ENCODE assay signal across 8 cellular contexts in the genomic region with DNA sequence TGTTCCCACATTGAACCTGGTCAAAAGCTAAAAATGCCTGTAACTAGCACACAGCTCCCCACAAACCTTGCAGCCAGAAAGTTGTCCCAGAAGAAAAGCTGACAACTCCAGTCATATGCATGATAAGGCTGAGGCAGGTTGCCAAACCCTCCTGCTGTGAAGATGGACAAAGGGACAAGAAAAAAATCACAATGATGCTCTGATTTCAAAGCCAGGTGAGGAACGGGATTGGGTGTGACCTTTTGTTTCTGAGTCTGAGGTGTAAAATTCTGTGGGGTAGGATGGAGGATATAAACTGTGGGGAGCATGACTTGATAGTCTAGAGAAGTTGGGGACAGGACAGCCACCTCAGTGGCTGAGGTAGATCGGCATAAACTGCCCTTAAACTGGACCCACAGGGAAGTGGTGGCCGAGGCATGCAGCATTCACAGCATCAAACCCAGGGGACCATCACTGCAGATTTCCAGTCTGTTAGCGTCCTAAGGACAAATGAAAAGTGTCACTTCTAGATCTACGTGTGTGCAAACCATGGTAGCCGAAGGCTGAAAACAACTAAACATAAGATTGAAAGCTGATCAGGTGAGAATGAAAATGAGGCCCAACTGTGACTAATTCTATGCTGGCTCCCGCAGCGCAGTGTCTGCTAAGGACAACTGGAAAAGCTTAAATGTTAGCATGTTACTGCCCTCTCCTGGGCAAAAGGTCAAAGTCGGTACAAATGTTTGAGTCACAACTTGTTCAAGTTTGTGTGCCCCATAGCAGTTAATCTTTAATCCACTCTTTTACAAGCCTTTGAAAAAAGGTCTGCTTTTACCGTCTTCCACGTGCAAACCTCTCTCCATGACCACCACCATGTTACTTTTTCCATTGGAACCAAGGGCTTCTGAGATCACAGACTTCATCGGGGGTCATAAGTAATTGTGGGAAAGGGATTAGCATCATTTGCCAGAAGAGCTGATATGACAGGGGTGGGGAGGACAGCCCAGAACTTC. TPM values are rescaled to one million over a fixed set of nuclear protein-coding genes. Genes with fewer than 3 reads are reported as not detected.
A peak's percentile ranks its signal among the peaks of the same experiment; 100 is the strongest.
DNase-seq lines count a peak whose midpoint lies in the region; ATAC-seq, FAIRE-seq and TF ChIP-seq lines count a peak whose summit lies in the region.

No MANE protein-coding gene starts in this region.

- H3K4me3 ChIP-seq in AG10803 (ENCODE audit: low read length), result no peak overlapping the region

- ATAC-seq in HG03280 (IDR thresholded peaks at IDR 0.05; ENCODE audit: unreplicated experiment), result peak; percentile 65
- no peak for ATAC-seq in HG02840 (IDR thresholded peaks at IDR 0.05; ENCODE audit: low FRiP score, unreplicated experiment)

- TF ChIP-seq CTCF in AG10803 (conservative IDR thresholded peaks at IDR 0.05; ENCODE audit: low read length), result peak; percentile 28; the same call in 1 of the 2 replicates

- TF ChIP-seq POLR2A in GM12891 (IDR thresholded peaks at IDR 0.05; ENCODE audit: low read depth, low read length), result no peak

- FAIRE-seq in GM12891 (lab: Jason Lieb, UNC), result peak; percentile 84

- DNase-seq in AG10803 (ENCODE audit: low read depth) (peak; percentile 40), GM12891 (ENCODE audit: insufficient read length, low spot score) (peak; percentile 10), NCI-H446 treated with DMSO at 0.1 percent for 48 hours (lab: John Stamatoyannopoulos, UW) (peak; percentile 69), dermis blood vessel endothelial cell (peak; percentile 32), midbrain (lab: John Stamatoyannopoulos, UW) (peak; percentile 68)
- DNase-seq in activated effector memory CD4-positive, alpha-beta T cell treated with Interleukin-2 at 50 U/mL for 16 hours, result no peak

TF ChIP-seq in GM12891, 5 proteins besides CTCF, POLR2A, EP300 and RAD21:
- no peak for TF ChIP-seq TAF1 (IDR thresholded peaks at IDR 0.05; ENCODE audit: low read depth, low read length)
- TF ChIP-seq PAX5 (IDR thresholded peaks at IDR 0.05; ENCODE audit: insufficient read depth, low read length, severe bottlenecking), result no peak
- TF ChIP-seq SPI1 (IDR thresholded peaks at IDR 0.05; ENCODE audit: low read depth, low read length), result no peak
- TF ChIP-seq POLR2AphosphoS5 (IDR thresholded peaks at IDR 0.05; ENCODE audit: low read depth, low read length), result no peak
- no peak for TF ChIP-seq POU2F2 (IDR thresholded peaks at IDR 0.05; ENCODE audit: low read depth, low read length)
TF ChIP-seq in GM12891: peak in this region for 0.

RNA-seq across cellular contexts. Expression of a gene that starts 39.8 kb away (rescaled TPM):
- 0.01 TPM for polyA plus RNA-seq in GM12891 (2012; ENCODE audit: low read depth, missing spikeins)
- total RNA-seq in dermis blood vessel endothelial cell, result under 0.01 TPM in 1 of 2 replicates, not detected in the other
